Comparison of ENCODE assay signal across 12 cellular contexts in genomic region chr10:119237722-119238436, GRCh38. TPM values are rescaled to one million over a fixed set of nuclear protein-coding genes. Genes with fewer than 3 reads are reported as not detected.
DNase-seq lines count a peak whose midpoint lies in the region; ATAC-seq and TF ChIP-seq lines count a peak whose summit lies in the region.
"Had no signal": no experiment of that assay in that cellular context is flagged by ENCODE, and none has a peak within 500 bp of the region (broad histone marks: within the 10 kb centered on the region; RNA-seq: fewer than 3 reads in every experiment).

No MANE protein-coding gene starts in this region.

- no peaks in the 10 kb centered on the region for H3K79me2 ChIP-seq in neural cell (replicated peaks; ENCODE audit: insufficient read depth, low read length)

- H3K9me3 Mint-ChIP-seq in CD4-positive, CD25-positive, alpha-beta regulatory T cell, result peaks cover 0 to 5% (median 0%) of the 10 kb centered on the region in 7 donors
- no peaks in the 10 kb centered on the region for H3K9me3 Mint-ChIP-seq in endothelial cell (ENCODE audit: unreplicated experiment)

- no peaks in the 10 kb centered on the region for H3K27me3 Mint-ChIP-seq in CD4-positive, CD25-positive, alpha-beta regulatory T cell
- peaks cover 7% of the 10 kb centered on the region for H3K27me3 Mint-ChIP-seq in endothelial cell (ENCODE audit: unreplicated experiment)

- no peaks in the 10 kb centered on the region for H3K27me3 ChIP-seq in CD4-positive, CD25-positive, alpha-beta regulatory T cell (ENCODE audit: control insufficient read depth, insufficient read depth, low read length)
- H3K27me3 ChIP-seq in neural cell (ENCODE audit: insufficient read depth, low read depth, low read length), result no peaks in the 10 kb centered on the region
- H3K27me3 ChIP-seq: dorsolateral prefrontal cortex, SJCRH30, tibial nerve had no signal

- H3K4me3 ChIP-seq in CD4-positive, CD25-positive, alpha-beta regulatory T cell (ENCODE audit: low read depth, low read length), result no peak overlapping the region
- no peak overlapping the region for H3K4me3 ChIP-seq in neural cell (ENCODE audit: low read length)
- H3K4me3 ChIP-seq: dorsolateral prefrontal cortex, SJCRH30, tibial nerve had no signal

- H3K36me3 Mint-ChIP-seq in CD4-positive, CD25-positive, alpha-beta regulatory T cell, result no peaks in the 10 kb centered on the region
- peaks cover 12% of the 10 kb centered on the region for H3K36me3 Mint-ChIP-seq in endothelial cell (ENCODE audit: low read depth, unreplicated experiment)

- no peak for TF ChIP-seq EP300 in neural cell (conservative IDR thresholded peaks at IDR 0.05; ENCODE audit: poor library complexity, severe bottlenecking)

- TF ChIP-seq CTCF in endothelial cell (IDR thresholded peaks at IDR 0.05; ENCODE audit: unreplicated experiment), result no peak
- TF ChIP-seq CTCF in neural cell (IDR thresholded peaks at IDR 0.05; ENCODE audit: poor library complexity, severe bottlenecking), result no peak

- H3K9ac ChIP-seq in neural cell (ENCODE audit: low read length), result no peak overlapping the region

- peak in 1 of 3 donors; percentile 48 for DNase-seq in CD4-positive, CD25-positive, alpha-beta regulatory T cell
- DNase-seq in NCI-H82 (lab: John Stamatoyannopoulos, UW), result peak; percentile 61
- no peak for DNase-seq in endothelial cell (ENCODE audit: low spot score)
- DNase-seq in NOMO-1 treated with dmso at 0.1 percent for 144 hours (lab: John Stamatoyannopoulos, UW; ENCODE audit: unreplicated experiment), result no peak
- no peak for DNase-seq in NCI-H2107 (lab: John Stamatoyannopoulos, UW)
- no peak for DNase-seq in nucleus accumbens (lab: John Stamatoyannopoulos, UW)
- DNase-seq: dorsolateral prefrontal cortex, islet precursor cell had no signal

- TF ChIP-seq RAD21 in neural cell (conservative IDR thresholded peaks at IDR 0.05), result no peak

- peaks cover 17% of the 10 kb centered on the region for H3K4me1 ChIP-seq in CD4-positive, CD25-positive, alpha-beta regulatory T cell (ENCODE audit: control insufficient read depth, insufficient read depth, low read length, poor library complexity, severe bottlenecking)

- no peaks in the 10 kb centered on the region for H3K9me2 ChIP-seq in neural cell (ENCODE audit: insufficient read depth, low read length)

- H3K36me3 ChIP-seq in CD4-positive, CD25-positive, alpha-beta regulatory T cell (ENCODE audit: control insufficient read depth, insufficient read depth, low read length), result no peaks in the 10 kb centered on the region
- no peaks in the 10 kb centered on the region for H3K36me3 ChIP-seq in neural cell (ENCODE audit: insufficient read depth, low read length)
- H3K36me3 ChIP-seq: SJCRH30, tibial nerve had no signal

- H3F3A ChIP-seq in neural cell (ENCODE audit: insufficient read depth, low read length, poor library complexity, severe bottlenecking), result no peaks in the 10 kb centered on the region

- H3K4me1 Mint-ChIP-seq in CD4-positive, CD25-positive, alpha-beta regulatory T cell, result peaks cover 25 to 66% (median 48%) of the 10 kb centered on the region in 4 donors
- H3K4me1 Mint-ChIP-seq in endothelial cell (ENCODE audit: unreplicated experiment), result peaks cover 81% of the 10 kb centered on the region

- peak in 1 of 2 donors; percentile 48 for ATAC-seq in CD4-positive, CD25-positive, alpha-beta regulatory T cell (ENCODE audit: low read depth in 2 of 2)
- no peak for ATAC-seq in GM19351 (IDR thresholded peaks at IDR 0.05; ENCODE audit: unreplicated experiment)

- H2AFZ ChIP-seq in neural cell (ENCODE audit: low read depth, low read length), result no peak overlapping the region

- no peaks in the 10 kb centered on the region for H4K20me1 ChIP-seq in neural cell (ENCODE audit: insufficient read depth)

- H3K4me3 Mint-ChIP-seq in CD4-positive, CD25-positive, alpha-beta regulatory T cell, result peak overlapping the region in 3 of 4 donors; percentile 52 to 54 (median 53)
- peak overlapping the region; percentile 84 for H3K4me3 Mint-ChIP-seq in endothelial cell (ENCODE audit: unreplicated experiment)

- peak overlapping the region; percentile 20 for H3K4me2 ChIP-seq in neural cell (ENCODE audit: low read length)

- H3K27ac Mint-ChIP-seq in CD4-positive, CD25-positive, alpha-beta regulatory T cell, result peak overlapping the region in 2 of 3 donors; percentile 79 to 80
- peak overlapping the region; percentile 97 for H3K27ac Mint-ChIP-seq in endothelial cell (ENCODE audit: unreplicated experiment)

- H3K27ac ChIP-seq in CD4-positive, CD25-positive, alpha-beta regulatory T cell (ENCODE audit: insufficient read depth, low read length, poor library complexity, severe bottlenecking), result peak overlapping the region; percentile 15
- peak overlapping the region; percentile 19 for H3K27ac ChIP-seq in neural cell (ENCODE audit: low read length)
- H3K27ac ChIP-seq: dorsolateral prefrontal cortex, SJCRH30 had no signal

- H3K9me3 ChIP-seq in CD4-positive, CD25-positive, alpha-beta regulatory T cell (ENCODE audit: control insufficient read depth in 2 of 2, low read length in 2 of 2), result no peaks in the 10 kb centered on the region
- H3K9me3 ChIP-seq in neural cell (ENCODE audit: low read length), result no peaks in the 10 kb centered on the region
- H3K9me3 ChIP-seq: tibial nerve had no signal

TF ChIP-seq in neural cell, 6 proteins besides CTCF, POLR2A, EP300 and RAD21:
- TF ChIP-seq TAF1 (IDR thresholded peaks at IDR 0.05; ENCODE audit: low read depth) (no peak), POLR2AphosphoS5 (IDR thresholded peaks at IDR 0.05) (peak; percentile 21), SMC3 (conservative IDR thresholded peaks at IDR 0.05; ENCODE audit: poor library complexity) (no peak), REST (IDR thresholded peaks at IDR 0.05; ENCODE audit: borderline replicate concordance) (peak; percentile 35)

RNA-seq across cellular contexts. Expression of gene GRK5, which starts 30.5 kb away (rescaled TPM):
- total RNA-seq in CD4-positive, CD25-positive, alpha-beta regulatory T cell, result 46.4 TPM
- 10 to 100 TPM in 3 of 4 donors, 1 to 10 TPM in 1; 5.1 to 14.7 (median 12.6) TPM for polyA plus RNA-seq in CD4-positive, CD25-positive, alpha-beta regulatory T cell
- 163 TPM for total RNA-seq in endothelial cell (ENCODE audit: unreplicated experiment)
- 26.1 and 34.9 TPM in 2 replicates for polyA plus RNA-seq in neural cell
- 30.4 and 33.7 TPM in 2 replicates for polyA minus RNA-seq in neural cell

RNA-seq across cellular contexts. Expression of gene PRDX3, which starts 59.3 kb away (rescaled TPM):
- 22.5 TPM for total RNA-seq in CD4-positive, CD25-positive, alpha-beta regulatory T cell
- 100 to 1,000 TPM in 3 of 4 donors, 10 to 100 TPM in 1; 97.1 to 140 (median 133) TPM for polyA plus RNA-seq in CD4-positive, CD25-positive, alpha-beta regulatory T cell
- total RNA-seq in endothelial cell (ENCODE audit: unreplicated experiment), result 93.2 TPM
- polyA plus RNA-seq in neural cell, result 234 and 258 TPM in 2 replicates
- polyA minus RNA-seq in neural cell, result 120 and 121 TPM in 2 replicates
